8 cellular contexts compared by ENCODE assay signal in the genomic region with DNA sequence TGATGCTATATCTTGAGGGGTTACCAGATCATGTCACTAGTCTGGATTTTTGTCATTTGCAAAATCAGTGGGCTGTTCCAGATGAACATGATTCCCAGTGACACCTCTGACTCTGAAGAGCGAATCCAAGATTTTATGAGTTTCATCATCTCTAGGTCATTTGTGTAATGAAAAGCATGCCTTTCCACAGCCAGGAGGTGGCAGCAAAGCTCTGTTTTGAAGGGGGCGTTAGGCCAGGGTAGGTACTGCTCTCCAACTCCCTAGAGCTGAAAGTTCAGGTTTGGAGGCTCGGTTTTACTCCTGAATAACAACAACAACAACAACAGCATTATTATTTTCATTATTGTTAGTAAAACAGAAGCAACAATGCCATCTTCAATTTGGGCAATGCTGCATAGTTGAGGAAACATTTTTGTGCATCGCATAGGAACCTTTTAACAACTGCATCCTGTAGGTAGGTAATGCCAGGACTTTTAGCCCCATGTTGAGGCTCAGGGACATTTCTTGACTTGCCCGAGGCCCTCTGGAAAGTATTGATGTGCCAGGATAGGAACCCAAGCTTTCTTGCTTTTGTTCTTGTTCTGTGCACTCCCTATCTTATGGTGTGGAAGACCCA.
DNase-seq lines count a peak whose midpoint lies in the region; ATAC-seq, FAIRE-seq and TF ChIP-seq lines count a peak whose summit lies in the region.

No MANE protein-coding gene starts in this region.

- H3K9me3 ChIP-seq in breast epithelium (no peaks in the 10 kb centered on the region), liver (ENCODE audit: control insufficient read depth in 4 of 4, low read length in 3 of 4) (no peaks in the 10 kb centered on the region), tibial artery (no peaks in the 10 kb centered on the region)

- H3K27me3 ChIP-seq in breast epithelium (no peaks in the 10 kb centered on the region), liver (ENCODE audit: control insufficient read depth in 4 of 4, insufficient read depth in 4 of 4, low read length in 3 of 4) (no peaks in the 10 kb centered on the region), tibial artery (peaks cover 0 to 4% of the 10 kb centered on the region in 2 donors)

- DNase-seq in NCI-H2171 treated with DMSO at 0.1 percent for 48 hours (lab: John Stamatoyannopoulos, UW), result peak; percentile 28
- no peak for DNase-seq in NCI-H2171 (lab: John Stamatoyannopoulos, UW)
- peak; percentile 16 for DNase-seq in RCC 7860 (ENCODE audit: low spot score)
- DNase-seq in breast epithelium (ENCODE audit: low spot score in 2 of 2), result no peak
- DNase-seq in tibial artery, result no peak

- 32% methylated on average over 5 of the region's 5 CpGs for WGBS in liver

- intact Hi-C loops in breast epithelium (cut with DNase I; ENCODE audit: low total_unique reads), result no loop called here
- intact Hi-C loops in tibial artery (cut with DNase I; ENCODE audit: low total_unique reads), result loop anchor here (5.0 kb wide), 1 partner anchor 49 kb away; no protein-coding TSS in a partner anchor

- no peak for FAIRE-seq in RCC 7860 (lab: Jason Lieb, UNC)

- no peak overlapping the region for H3K9ac ChIP-seq in liver (ENCODE audit: low read depth in 1 of 2, low read length in 2 of 2)

- H3K36me3 ChIP-seq in breast epithelium, result no peaks in the 10 kb centered on the region
- H3K36me3 ChIP-seq in liver (ENCODE audit: control insufficient read depth in 4 of 4, insufficient read depth in 3 of 4, low read depth in 1 of 4, low read length in 3 of 4), result no peaks in the 10 kb centered on the region
- no peaks in the 10 kb centered on the region for H3K36me3 ChIP-seq in tibial artery

- TF ChIP-seq RAD21 in liver (IDR thresholded peaks at IDR 0.05), result peak; percentile 71 to 81

- H3K4me1 ChIP-seq in breast epithelium (no peaks in the 10 kb centered on the region), liver (ENCODE audit: control insufficient read depth in 4 of 4, insufficient read depth in 4 of 4, low read length in 3 of 4) (no peaks in the 10 kb centered on the region), tibial artery (no peaks in the 10 kb centered on the region)

- H3K27ac ChIP-seq in breast epithelium, result no peak overlapping the region
- H3K27ac ChIP-seq in liver (ENCODE audit: low read depth in 1 of 2, low read length in 2 of 2), result no peak overlapping the region
- no peak overlapping the region for H3K27ac ChIP-seq in tibial artery

- no peak for TF ChIP-seq POLR2A in breast epithelium (IDR thresholded peaks at IDR 0.05)

- no peak overlapping the region for H3K4me3 ChIP-seq in breast epithelium
- no peak overlapping the region for H3K4me3 ChIP-seq in liver (ENCODE audit: low read depth in 1 of 3, low read length in 3 of 3)
- no peak overlapping the region for H3K4me3 ChIP-seq in tibial artery

- ATAC-seq in HG02798 (IDR thresholded peaks at IDR 0.05; ENCODE audit: poor library complexity, unreplicated experiment) (peak; percentile 50), GM21515 (IDR thresholded peaks at IDR 0.05; ENCODE audit: unreplicated experiment) (no peak)

- peak in 2 of 3 donors; percentile 41 to 58 for TF ChIP-seq CTCF in breast epithelium (IDR thresholded peaks at IDR 0.05)
- peak; percentile 61 for TF ChIP-seq CTCF in liver (IDR thresholded peaks at IDR 0.05; ENCODE audit: low read depth, low read length, missing input control)
- TF ChIP-seq CTCF in tibial artery (IDR thresholded peaks at IDR 0.05), result peak; percentile 27 to 35

TF ChIP-seq in liver, 16 proteins besides CTCF, POLR2A, EP300 and RAD21:
- TF ChIP-seq, protein P1, sequence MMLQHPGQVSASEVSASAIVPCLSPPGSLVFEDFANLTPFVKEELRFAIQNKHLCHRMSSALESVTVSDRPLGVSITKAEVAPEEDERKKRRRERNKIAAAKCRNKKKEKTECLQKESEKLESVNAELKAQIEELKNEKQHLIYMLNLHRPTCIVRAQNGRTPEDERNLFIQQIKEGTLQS (IDR thresholded peaks at IDR 0.05), result peak; percentile 16
- TF ChIP-seq YY1 (IDR thresholded peaks at IDR 0.05) (no peak), HNF4G (IDR thresholded peaks at IDR 0.05) (no peak)

Comparison
In these comparisons a context has a peak if more than half of its experiments do, and no peak if none do; other contexts are left out.
1. DNase-seq: peak in NCI-H2171 treated with DMSO at 0.1 percent for 48 hours (single experiment) and RCC 7860 (single experiment); none in NCI-H2171 (single experiment), breast epithelium (0 of 2) and tibial artery (0 of 2).
2. Peak in every context shown above with its lines, with median percentiles within 50 percentile points of each other: CTCF ChIP-seq.